In genomic region chr5:149831492-149831891, GRCh38 we compare ENCODE assay signal across 8 cellular contexts.
DNase-seq lines count a peak whose midpoint lies in the region; ATAC-seq and TF ChIP-seq lines count a peak whose summit lies in the region.

No MANE protein-coding gene starts in this region.

- peak; percentile 18 to 19 for DNase-seq in activated CD4-positive, alpha-beta T cell treated with anti-CD3 and anti-CD28 coated beads, Interleukin-2, amount 50 U/mL, for 4 hours
- DNase-seq in stimulated activated CD4-positive, alpha-beta T cell treated with anti-CD3 and anti-CD28 coated beads, Interleukin-1b, Interleukin-23, amount 100 ng/mL, for 4 hours (ENCODE audit: low read depth in 2 of 2): peak; percentile 17 to 21
- no peak for DNase-seq in ovary
- no peak for DNase-seq in lower leg skin (ENCODE audit: low spot score in 2 of 2)
- no peak for DNase-seq in C1 segment of cervical spinal cord (lab: John Stamatoyannopoulos, UW)
- DNase-seq in COR-L47 (lab: John Stamatoyannopoulos, UW): no peak

- no peak for TF ChIP-seq CTCF in ovary (IDR thresholded peaks at IDR 0.05)
- TF ChIP-seq CTCF in lower leg skin (IDR thresholded peaks at IDR 0.05): no peak

- ATAC-seq in GM18909 (IDR thresholded peaks at IDR 0.05; ENCODE audit: poor library complexity, unreplicated experiment): peak; percentile 87
- peak; percentile 77 for ATAC-seq in HG02884 (IDR thresholded peaks at IDR 0.05; ENCODE audit: unreplicated experiment)

- H3K4me3 ChIP-seq in ovary: no peak overlapping the region
- H3K4me3 ChIP-seq in lower leg skin (ENCODE audit: low read depth, poor library complexity, severe bottlenecking): no peak overlapping the region

- H3K9me3 ChIP-seq in ovary: no peaks in the 10 kb centered on the region

- TF ChIP-seq POLR2A in ovary (IDR thresholded peaks at IDR 0.05) (no peak), lower leg skin (IDR thresholded peaks at IDR 0.05) (no peak)

- no peaks in the 10 kb centered on the region for H3K36me3 ChIP-seq in ovary

- 68 to 76% (median 69%) methylated on average over 5 of the region's 5 CpGs for WGBS in ovary, 3 donors
- 37 to 52% methylated on average over 5 of the region's 5 CpGs for WGBS in lower leg skin, 2 donors

- H3K4me1 ChIP-seq in ovary (ENCODE audit: insufficient read depth): no peaks in the 10 kb centered on the region

- H3K27me3 ChIP-seq in ovary: no peaks in the 10 kb centered on the region

- no peak for TF ChIP-seq EP300 in ovary (IDR thresholded peaks at IDR 0.05)

- H3K27ac ChIP-seq in ovary: no peak overlapping the region

- intact Hi-C loops in ovary (cut with DNase I) (loop anchor here in 2 of 4 donors (5.0 to 10.0 kb wide), 3 partner anchors 161 to 383 kb away; no protein-coding TSS in a partner anchor), lower leg skin (cut with DNase I; ENCODE audit: low total_unique reads) (no loop called here)

Comparison
In these comparisons a context has a peak if more than half of its experiments do, and no peak if none do; other contexts are left out.
1. DNase-seq: peak in activated CD4-positive, alpha-beta T cell treated with anti-CD3 and anti-CD28 coated beads, Interleukin-2, amount 50 U/mL, for 4 hours (2 of 2) and stimulated activated CD4-positive, alpha-beta T cell treated with anti-CD3 and anti-CD28 coated beads, Interleukin-1b, Interleukin-23, amount 100 ng/mL, for 4 hours (2 of 2); none in ovary (0 of 5), lower leg skin (0 of 2), C1 segment of cervical spinal cord (0 of 14) and COR-L47 (single experiment).